1 cellular context compared by ENCODE assay signal in the genomic region with DNA sequence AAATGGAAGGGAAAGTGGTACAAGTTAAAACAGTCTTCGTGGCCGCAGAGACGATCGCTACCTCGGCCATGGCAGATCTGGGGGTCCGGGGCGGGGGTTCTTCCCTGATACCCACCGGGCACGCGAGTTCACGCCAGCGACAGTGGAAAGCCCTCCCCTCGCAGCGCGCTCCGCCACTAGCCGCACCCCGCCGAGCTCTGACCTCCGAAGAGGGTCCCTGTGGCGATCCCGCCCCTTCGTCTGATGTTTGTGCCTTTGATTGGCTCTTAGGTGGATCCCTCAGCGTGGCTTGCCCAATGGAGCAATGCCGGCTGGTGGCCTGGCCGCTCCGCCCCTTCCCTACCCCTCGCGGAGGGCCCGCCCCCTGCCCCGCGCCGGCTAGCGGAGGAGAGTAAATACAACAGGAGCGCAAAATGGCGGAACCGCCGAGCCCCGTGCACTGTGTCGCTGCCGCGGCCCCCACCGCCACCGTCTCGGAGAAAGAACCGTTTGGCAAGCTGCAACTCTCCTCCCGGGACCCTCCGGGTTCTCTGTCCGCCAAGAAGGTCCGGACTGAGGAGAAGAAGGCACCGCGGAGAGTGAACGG.
TF ChIP-seq lines count a peak whose summit lies in the region.

A gene (plus strand): TSS at position 403 of the 586 bp plus-strand sequence. CDS start 11 bp downstream, at position 414.

TF ChIP-seq in HepG2, 621 proteins besides CTCF, POLR2A, EP300 and RAD21 (continued from another document and continues in another):
- TF ChIP-seq NKX3-1 (CRISPR knock-in tag; IDR thresholded peaks at IDR 0.05), result no peak
- peak; percentile 53; the same call in 1 of the 2 replicates for TF ChIP-seq RCOR2 (CRISPR knock-in tag; IDR thresholded peaks at IDR 0.05)
- TF ChIP-seq ZNF713 (CRISPR knock-in tag; IDR thresholded peaks at IDR 0.05), result no peak; the same call in 1 of the 2 replicates
- no peak for TF ChIP-seq SATB2 (CRISPR knock-in tag; IDR thresholded peaks at IDR 0.05)
- TF ChIP-seq DMAP1 (CRISPR knock-in tag; IDR thresholded peaks at IDR 0.05), result peak; percentile 77
- TF ChIP-seq, protein P1, sequence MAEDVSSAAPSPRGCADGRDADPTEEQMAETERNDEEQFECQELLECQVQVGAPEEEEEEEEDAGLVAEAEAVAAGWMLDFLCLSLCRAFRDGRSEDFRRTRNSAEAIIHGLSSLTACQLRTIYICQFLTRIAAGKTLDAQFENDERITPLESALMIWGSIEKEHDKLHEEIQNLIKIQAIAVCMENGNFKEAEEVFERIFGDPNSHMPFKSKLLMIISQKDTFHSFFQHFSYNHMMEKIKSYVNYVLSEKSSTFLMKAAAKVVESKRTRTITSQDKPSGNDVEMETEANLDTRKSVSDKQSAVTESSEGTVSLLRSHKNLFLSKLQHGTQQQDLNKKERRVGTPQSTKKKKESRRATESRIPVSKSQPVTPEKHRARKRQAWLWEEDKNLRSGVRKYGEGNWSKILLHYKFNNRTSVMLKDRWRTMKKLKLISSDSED (CRISPR knock-in tag; IDR thresholded peaks at IDR 0.05), result no peak
- no peak for TF ChIP-seq ZFAT (CRISPR knock-in tag; conservative IDR thresholded peaks at IDR 0.05)
- peak; percentile 8; the same call in 1 of the 2 replicates for TF ChIP-seq ZNF572 (CRISPR knock-in tag; IDR thresholded peaks at IDR 0.05)
- TF ChIP-seq, protein P2, sequence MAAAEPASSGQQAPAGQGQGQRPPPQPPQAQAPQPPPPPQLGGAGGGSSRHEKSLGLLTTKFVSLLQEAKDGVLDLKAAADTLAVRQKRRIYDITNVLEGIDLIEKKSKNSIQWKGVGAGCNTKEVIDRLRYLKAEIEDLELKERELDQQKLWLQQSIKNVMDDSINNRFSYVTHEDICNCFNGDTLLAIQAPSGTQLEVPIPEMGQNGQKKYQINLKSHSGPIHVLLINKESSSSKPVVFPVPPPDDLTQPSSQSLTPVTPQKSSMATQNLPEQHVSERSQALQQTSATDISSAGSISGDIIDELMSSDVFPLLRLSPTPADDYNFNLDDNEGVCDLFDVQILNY (CRISPR knock-in tag; conservative IDR thresholded peaks at IDR 0.05), result no peak
- peak; percentile 75; the same call in 1 of the 2 replicates for TF ChIP-seq KMT2A (CRISPR knock-in tag; IDR thresholded peaks at IDR 0.05)
- TF ChIP-seq ZNF501 (CRISPR knock-in tag; IDR thresholded peaks at IDR 0.05), result 0 out of 2 replicates have a peak, but pooled peaks have one; percentile 18
- no peak for TF ChIP-seq ONECUT2 (CRISPR knock-in tag; IDR thresholded peaks at IDR 0.05)
- TF ChIP-seq, protein P3, sequence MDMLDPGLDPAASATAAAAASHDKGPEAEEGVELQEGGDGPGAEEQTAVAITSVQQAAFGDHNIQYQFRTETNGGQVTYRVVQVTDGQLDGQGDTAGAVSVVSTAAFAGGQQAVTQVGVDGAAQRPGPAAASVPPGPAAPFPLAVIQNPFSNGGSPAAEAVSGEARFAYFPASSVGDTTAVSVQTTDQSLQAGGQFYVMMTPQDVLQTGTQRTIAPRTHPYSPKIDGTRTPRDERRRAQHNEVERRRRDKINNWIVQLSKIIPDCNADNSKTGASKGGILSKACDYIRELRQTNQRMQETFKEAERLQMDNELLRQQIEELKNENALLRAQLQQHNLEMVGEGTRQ (IDR thresholded peaks at IDR 0.05; ENCODE audit: low read depth, low read length), result no peak
- TF ChIP-seq, protein P3 (CRISPR knock-in tag; IDR thresholded peaks at IDR 0.05; ENCODE audit: borderline replicate concordance), result no peak
- TF ChIP-seq, protein P4, sequence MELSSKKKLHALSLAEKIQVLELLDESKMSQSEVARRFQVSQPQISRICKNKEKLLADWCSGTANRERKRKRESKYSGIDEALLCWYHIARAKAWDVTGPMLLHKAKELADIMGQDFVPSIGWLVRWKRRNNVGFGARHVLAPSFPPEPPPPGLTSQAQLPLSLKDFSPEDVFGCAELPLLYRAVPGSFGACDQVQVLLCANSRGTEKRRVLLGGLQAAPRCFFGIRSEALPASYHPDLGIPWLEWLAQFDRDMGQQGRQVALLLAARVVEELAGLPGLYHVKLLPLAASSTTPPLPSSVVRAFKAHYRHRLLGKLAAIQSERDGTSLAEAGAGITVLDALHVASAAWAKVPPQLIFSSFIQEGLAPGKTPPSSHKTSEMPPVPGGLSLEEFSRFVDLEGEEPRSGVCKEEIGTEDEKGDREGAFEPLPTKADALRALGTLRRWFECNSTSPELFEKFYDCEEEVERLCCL (CRISPR knock-in tag; IDR thresholded peaks at IDR 0.05; ENCODE audit: borderline replicate concordance), result 0 out of 2 replicates have a peak, but pooled peaks have one; percentile 25
- TF ChIP-seq MTA1 (CRISPR knock-in tag; IDR thresholded peaks at IDR 0.05; ENCODE audit: borderline replicate concordance), result 0 out of 2 replicates have a peak, but pooled peaks have one; percentile 46
- peak; percentile 33 for TF ChIP-seq IKZF4 (CRISPR knock-in tag; IDR thresholded peaks at IDR 0.05; ENCODE audit: borderline replicate concordance, low read depth, not compliant biosample characterization)
- TF ChIP-seq, protein P5, sequence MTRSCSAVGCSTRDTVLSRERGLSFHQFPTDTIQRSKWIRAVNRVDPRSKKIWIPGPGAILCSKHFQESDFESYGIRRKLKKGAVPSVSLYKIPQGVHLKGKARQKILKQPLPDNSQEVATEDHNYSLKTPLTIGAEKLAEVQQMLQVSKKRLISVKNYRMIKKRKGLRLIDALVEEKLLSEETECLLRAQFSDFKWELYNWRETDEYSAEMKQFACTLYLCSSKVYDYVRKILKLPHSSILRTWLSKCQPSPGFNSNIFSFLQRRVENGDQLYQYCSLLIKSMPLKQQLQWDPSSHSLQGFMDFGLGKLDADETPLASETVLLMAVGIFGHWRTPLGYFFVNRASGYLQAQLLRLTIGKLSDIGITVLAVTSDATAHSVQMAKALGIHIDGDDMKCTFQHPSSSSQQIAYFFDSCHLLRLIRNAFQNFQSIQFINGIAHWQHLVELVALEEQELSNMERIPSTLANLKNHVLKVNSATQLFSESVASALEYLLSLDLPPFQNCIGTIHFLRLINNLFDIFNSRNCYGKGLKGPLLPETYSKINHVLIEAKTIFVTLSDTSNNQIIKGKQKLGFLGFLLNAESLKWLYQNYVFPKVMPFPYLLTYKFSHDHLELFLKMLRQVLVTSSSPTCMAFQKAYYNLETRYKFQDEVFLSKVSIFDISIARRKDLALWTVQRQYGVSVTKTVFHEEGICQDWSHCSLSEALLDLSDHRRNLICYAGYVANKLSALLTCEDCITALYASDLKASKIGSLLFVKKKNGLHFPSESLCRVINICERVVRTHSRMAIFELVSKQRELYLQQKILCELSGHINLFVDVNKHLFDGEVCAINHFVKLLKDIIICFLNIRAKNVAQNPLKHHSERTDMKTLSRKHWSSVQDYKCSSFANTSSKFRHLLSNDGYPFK (CRISPR knock-in tag; IDR thresholded peaks at IDR 0.05; ENCODE audit: borderline replicate concordance), result peak; percentile 74; the same call in 1 of the 2 replicates
- no peak for TF ChIP-seq DNMT3B (CRISPR knock-in tag; conservative IDR thresholded peaks at IDR 0.05)
- no peak for TF ChIP-seq ZNF75D (CRISPR knock-in tag; IDR thresholded peaks at IDR 0.05; ENCODE audit: borderline replicate concordance)
- no peak for TF ChIP-seq HNRNPK (IDR thresholded peaks at IDR 0.05; ENCODE audit: low read depth, low read length, poor library complexity, severe bottlenecking)
- TF ChIP-seq ZNF264 (CRISPR knock-in tag; IDR thresholded peaks at IDR 0.05), result 0 out of 2 replicates have a peak, but pooled peaks have one; percentile 41
- no peak; the same call in 1 of the 2 replicates for TF ChIP-seq ZNF768 (CRISPR knock-in tag; IDR thresholded peaks at IDR 0.05)
- TF ChIP-seq, protein P6, sequence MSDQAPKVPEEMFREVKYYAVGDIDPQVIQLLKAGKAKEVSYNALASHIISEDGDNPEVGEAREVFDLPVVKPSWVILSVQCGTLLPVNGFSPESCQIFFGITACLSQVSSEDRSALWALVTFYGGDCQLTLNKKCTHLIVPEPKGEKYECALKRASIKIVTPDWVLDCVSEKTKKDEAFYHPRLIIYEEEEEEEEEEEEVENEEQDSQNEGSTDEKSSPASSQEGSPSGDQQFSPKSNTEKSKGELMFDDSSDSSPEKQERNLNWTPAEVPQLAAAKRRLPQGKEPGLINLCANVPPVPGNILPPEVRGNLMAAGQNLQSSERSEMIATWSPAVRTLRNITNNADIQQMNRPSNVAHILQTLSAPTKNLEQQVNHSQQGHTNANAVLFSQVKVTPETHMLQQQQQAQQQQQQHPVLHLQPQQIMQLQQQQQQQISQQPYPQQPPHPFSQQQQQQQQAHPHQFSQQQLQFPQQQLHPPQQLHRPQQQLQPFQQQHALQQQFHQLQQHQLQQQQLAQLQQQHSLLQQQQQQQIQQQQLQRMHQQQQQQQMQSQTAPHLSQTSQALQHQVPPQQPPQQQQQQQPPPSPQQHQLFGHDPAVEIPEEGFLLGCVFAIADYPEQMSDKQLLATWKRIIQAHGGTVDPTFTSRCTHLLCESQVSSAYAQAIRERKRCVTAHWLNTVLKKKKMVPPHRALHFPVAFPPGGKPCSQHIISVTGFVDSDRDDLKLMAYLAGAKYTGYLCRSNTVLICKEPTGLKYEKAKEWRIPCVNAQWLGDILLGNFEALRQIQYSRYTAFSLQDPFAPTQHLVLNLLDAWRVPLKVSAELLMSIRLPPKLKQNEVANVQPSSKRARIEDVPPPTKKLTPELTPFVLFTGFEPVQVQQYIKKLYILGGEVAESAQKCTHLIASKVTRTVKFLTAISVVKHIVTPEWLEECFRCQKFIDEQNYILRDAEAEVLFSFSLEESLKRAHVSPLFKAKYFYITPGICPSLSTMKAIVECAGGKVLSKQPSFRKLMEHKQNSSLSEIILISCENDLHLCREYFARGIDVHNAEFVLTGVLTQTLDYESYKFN (CRISPR knock-in tag; conservative IDR thresholded peaks at IDR 0.05), result 0 out of 2 replicates have a peak, but pooled peaks have one; percentile 25
- TF ChIP-seq TEAD3 (CRISPR knock-in tag; optimal IDR thresholded peaks at IDR 0.05; ENCODE audit: borderline replicate concordance), result no peak
- TF ChIP-seq, protein P7, sequence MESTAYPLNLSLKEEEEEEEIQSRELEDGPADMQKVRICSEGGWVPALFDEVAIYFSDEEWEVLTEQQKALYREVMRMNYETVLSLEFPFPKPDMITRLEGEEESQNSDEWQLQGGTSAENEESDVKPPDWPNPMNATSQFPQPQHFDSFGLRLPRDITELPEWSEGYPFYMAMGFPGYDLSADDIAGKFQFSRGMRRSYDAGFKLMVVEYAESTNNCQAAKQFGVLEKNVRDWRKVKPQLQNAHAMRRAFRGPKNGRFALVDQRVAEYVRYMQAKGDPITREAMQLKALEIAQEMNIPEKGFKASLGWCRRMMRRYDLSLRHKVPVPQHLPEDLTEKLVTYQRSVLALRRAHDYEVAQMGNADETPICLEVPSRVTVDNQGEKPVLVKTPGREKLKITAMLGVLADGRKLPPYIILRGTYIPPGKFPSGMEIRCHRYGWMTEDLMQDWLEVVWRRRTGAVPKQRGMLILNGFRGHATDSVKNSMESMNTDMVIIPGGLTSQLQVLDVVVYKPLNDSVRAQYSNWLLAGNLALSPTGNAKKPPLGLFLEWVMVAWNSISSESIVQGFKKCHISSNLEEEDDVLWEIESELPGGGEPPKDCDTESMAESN (CRISPR knock-in tag; conservative IDR thresholded peaks at IDR 0.05), result peak; percentile 69; the same call in 1 of the 2 replicates
- TF ChIP-seq ZNF749 (CRISPR knock-in tag; IDR thresholded peaks at IDR 0.05; ENCODE audit: borderline replicate concordance), result no peak; the same call in 1 of the 2 replicates
- no peak for TF ChIP-seq ZNF850 (CRISPR knock-in tag; conservative IDR thresholded peaks at IDR 0.05)
- peak; percentile 88 for TF ChIP-seq ZNF605 (CRISPR knock-in tag; IDR thresholded peaks at IDR 0.05)
- no peak for TF ChIP-seq ZNF766 (CRISPR knock-in tag; IDR thresholded peaks at IDR 0.05; ENCODE audit: borderline replicate concordance)
- TF ChIP-seq, protein P8, sequence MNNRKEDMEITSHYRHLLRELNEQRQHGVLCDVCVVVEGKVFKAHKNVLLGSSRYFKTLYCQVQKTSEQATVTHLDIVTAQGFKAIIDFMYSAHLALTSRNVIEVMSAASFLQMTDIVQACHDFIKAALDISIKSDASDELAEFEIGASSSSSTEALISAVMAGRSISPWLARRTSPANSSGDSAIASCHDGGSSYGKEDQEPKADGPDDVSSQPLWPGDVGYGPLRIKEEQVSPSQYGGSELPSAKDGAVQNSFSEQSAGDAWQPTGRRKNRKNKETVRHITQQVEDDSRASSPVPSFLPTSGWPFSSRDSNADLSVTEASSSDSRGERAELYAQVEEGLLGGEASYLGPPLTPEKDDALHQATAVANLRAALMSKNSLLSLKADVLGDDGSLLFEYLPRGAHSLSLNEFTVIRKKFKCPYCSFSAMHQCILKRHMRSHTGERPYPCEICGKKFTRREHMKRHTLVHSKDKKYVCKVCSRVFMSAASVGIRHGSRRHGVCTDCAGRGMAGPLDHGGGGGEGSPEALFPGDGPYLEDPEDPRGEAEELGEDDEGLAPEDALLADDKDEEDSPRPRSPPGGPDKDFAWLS (CRISPR knock-in tag; IDR thresholded peaks at IDR 0.05; ENCODE audit: borderline replicate concordance), result no peak
- 0 out of 2 replicates have a peak, but pooled peaks have one; percentile 39 for TF ChIP-seq ZNF124 (CRISPR knock-in tag; IDR thresholded peaks at IDR 0.05)
- TF ChIP-seq NFKBIZ (CRISPR knock-in tag; IDR thresholded peaks at IDR 0.05), result peak; percentile 16; the same call in 1 of the 2 replicates
- no peak for TF ChIP-seq TCF12 (IDR thresholded peaks at IDR 0.05)
- 0 out of 2 replicates have a peak, but pooled peaks have one; percentile 30 for TF ChIP-seq TCF12 (CRISPR knock-in tag; IDR thresholded peaks at IDR 0.05)
- no peak for TF ChIP-seq ZNF260 (CRISPR knock-in tag; IDR thresholded peaks at IDR 0.05; ENCODE audit: borderline replicate concordance, low read depth)
- no peak for TF ChIP-seq NONO (IDR thresholded peaks at IDR 0.05)
- peak; percentile 83 for TF ChIP-seq NONO (CRISPR knock-in tag; conservative IDR thresholded peaks at IDR 0.05)
- no peak for TF ChIP-seq CENPX (CRISPR knock-in tag; IDR thresholded peaks at IDR 0.05)
- TF ChIP-seq ZNF883 (CRISPR knock-in tag; IDR thresholded peaks at IDR 0.05; ENCODE audit: not compliant biosample characterization), result peak; percentile 17
- TF ChIP-seq ARHGAP35 (CRISPR knock-in tag; IDR thresholded peaks at IDR 0.05; ENCODE audit: borderline replicate concordance), result no peak
- peak; percentile 94 for TF ChIP-seq NCOA1 (CRISPR knock-in tag; IDR thresholded peaks at IDR 0.05)
- TF ChIP-seq NPAS2 (CRISPR knock-in tag; IDR thresholded peaks at IDR 0.05; ENCODE audit: borderline replicate concordance), result no peak
- 0 out of 2 replicates have a peak, but pooled peaks have one; percentile 28 for TF ChIP-seq ZNF776 (CRISPR knock-in tag; IDR thresholded peaks at IDR 0.05)
- no peak for TF ChIP-seq HNF4G (IDR thresholded peaks at IDR 0.05; ENCODE audit: borderline replicate concordance, low read depth, low read length)
- TF ChIP-seq HNF4G (CRISPR knock-in tag; IDR thresholded peaks at IDR 0.05; ENCODE audit: borderline replicate concordance, low read depth), result no peak
- TF ChIP-seq GATAD1 (CRISPR knock-in tag; IDR thresholded peaks at IDR 0.05), result no peak; the same call in 1 of the 2 replicates
- no peak for TF ChIP-seq GPN1 (CRISPR knock-in tag; IDR thresholded peaks at IDR 0.05; ENCODE audit: borderline replicate concordance)
